In the genomic region with DNA sequence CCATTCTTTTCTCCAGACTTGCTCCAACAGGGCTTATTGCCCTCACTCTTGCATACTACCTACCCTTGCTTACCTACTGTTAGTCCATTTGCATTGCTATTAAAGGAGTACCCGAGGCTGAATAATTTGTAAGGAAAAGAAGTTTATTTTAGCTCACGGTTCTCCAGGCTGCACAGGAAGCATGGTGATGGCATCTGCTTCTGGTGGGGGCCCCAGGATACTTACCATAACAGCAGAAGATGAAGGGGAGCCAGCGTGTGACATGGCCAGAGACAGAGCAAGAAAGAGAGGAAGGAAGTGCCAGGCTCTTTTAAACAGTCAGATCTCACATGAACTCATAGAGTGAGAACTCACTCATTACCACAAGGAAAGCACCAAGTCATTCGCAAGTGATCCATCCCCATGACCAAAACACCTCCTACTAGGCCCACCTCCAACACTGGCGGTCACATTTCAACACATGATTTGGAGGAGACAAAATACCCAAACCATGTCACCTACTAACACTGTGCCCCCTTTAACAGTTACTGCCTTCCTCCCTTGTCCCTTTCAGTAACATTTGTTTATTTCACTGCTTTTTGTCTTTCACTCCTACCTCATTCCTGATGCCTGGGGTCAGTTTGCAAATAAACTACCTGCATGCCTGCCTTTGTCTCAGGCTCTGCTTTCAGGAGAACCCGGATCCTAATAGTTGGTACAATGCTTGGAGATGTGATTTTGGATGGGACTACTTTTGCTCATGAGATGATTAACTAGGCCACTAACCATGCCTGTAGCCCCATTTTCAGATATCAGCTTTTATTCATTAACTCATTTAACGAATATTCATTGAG, we compare ENCODE assay signal across 1 cellular context.
TF ChIP-seq lines count a peak whose summit lies in the region.

No MANE protein-coding gene starts in this region.

TF ChIP-seq in GM23338, 12 proteins besides CTCF, POLR2A, EP300 and RAD21 (continued from another document):
- TF ChIP-seq, protein P1, sequence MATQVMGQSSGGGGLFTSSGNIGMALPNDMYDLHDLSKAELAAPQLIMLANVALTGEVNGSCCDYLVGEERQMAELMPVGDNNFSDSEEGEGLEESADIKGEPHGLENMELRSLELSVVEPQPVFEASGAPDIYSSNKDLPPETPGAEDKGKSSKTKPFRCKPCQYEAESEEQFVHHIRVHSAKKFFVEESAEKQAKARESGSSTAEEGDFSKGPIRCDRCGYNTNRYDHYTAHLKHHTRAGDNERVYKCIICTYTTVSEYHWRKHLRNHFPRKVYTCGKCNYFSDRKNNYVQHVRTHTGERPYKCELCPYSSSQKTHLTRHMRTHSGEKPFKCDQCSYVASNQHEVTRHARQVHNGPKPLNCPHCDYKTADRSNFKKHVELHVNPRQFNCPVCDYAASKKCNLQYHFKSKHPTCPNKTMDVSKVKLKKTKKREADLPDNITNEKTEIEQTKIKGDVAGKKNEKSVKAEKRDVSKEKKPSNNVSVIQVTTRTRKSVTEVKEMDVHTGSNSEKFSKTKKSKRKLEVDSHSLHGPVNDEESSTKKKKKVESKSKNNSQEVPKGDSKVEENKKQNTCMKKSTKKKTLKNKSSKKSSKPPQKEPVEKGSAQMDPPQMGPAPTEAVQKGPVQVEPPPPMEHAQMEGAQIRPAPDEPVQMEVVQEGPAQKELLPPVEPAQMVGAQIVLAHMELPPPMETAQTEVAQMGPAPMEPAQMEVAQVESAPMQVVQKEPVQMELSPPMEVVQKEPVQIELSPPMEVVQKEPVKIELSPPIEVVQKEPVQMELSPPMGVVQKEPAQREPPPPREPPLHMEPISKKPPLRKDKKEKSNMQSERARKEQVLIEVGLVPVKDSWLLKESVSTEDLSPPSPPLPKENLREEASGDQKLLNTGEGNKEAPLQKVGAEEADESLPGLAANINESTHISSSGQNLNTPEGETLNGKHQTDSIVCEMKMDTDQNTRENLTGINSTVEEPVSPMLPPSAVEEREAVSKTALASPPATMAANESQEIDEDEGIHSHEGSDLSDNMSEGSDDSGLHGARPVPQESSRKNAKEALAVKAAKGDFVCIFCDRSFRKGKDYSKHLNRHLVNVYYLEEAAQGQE (IDR thresholded peaks at IDR 0.05; ENCODE audit: unreplicated experiment), result no peak
- TF ChIP-seq CREB1 (CRISPR knock-in tag; IDR thresholded peaks at IDR 0.05; ENCODE audit: low read depth) (no peak), NANOG (IDR thresholded peaks at IDR 0.05; ENCODE audit: borderline replicate concordance) (no peak), EZH2 (IDR thresholded peaks at IDR 0.05; ENCODE audit: low read depth, unreplicated experiment) (no peak), POLR2AphosphoS5 (IDR thresholded peaks at IDR 0.05; ENCODE audit: low read depth) (no peak), EZH2phosphoT487 (IDR thresholded peaks at IDR 0.05; ENCODE audit: unreplicated experiment) (no peak), JUNB (IDR thresholded peaks at IDR 0.05; ENCODE audit: unreplicated experiment) (no peak), ZNF114 (CRISPR knock-in tag; IDR thresholded peaks at IDR 0.05) (no peak), ZNF331 (CRISPR knock-in tag; IDR thresholded peaks at IDR 0.05; ENCODE audit: low read depth) (no peak)
TF ChIP-seq in GM23338: peak in this region for 0.
